In genomic region chr4:98682719-98683118, GRCh38 we compare ENCODE assay signal across 2 cellular contexts.
TF ChIP-seq lines count a peak whose summit lies in the region.

No MANE protein-coding gene starts in this region.

TF ChIP-seq in liver, 16 proteins besides CTCF, POLR2A, EP300 and RAD21:
- TF ChIP-seq, protein P1, sequence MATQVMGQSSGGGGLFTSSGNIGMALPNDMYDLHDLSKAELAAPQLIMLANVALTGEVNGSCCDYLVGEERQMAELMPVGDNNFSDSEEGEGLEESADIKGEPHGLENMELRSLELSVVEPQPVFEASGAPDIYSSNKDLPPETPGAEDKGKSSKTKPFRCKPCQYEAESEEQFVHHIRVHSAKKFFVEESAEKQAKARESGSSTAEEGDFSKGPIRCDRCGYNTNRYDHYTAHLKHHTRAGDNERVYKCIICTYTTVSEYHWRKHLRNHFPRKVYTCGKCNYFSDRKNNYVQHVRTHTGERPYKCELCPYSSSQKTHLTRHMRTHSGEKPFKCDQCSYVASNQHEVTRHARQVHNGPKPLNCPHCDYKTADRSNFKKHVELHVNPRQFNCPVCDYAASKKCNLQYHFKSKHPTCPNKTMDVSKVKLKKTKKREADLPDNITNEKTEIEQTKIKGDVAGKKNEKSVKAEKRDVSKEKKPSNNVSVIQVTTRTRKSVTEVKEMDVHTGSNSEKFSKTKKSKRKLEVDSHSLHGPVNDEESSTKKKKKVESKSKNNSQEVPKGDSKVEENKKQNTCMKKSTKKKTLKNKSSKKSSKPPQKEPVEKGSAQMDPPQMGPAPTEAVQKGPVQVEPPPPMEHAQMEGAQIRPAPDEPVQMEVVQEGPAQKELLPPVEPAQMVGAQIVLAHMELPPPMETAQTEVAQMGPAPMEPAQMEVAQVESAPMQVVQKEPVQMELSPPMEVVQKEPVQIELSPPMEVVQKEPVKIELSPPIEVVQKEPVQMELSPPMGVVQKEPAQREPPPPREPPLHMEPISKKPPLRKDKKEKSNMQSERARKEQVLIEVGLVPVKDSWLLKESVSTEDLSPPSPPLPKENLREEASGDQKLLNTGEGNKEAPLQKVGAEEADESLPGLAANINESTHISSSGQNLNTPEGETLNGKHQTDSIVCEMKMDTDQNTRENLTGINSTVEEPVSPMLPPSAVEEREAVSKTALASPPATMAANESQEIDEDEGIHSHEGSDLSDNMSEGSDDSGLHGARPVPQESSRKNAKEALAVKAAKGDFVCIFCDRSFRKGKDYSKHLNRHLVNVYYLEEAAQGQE (IDR thresholded peaks at IDR 0.05), result no peak
- peak in 1 of 2 donors; percentile 65 for TF ChIP-seq HNF4A (conservative IDR thresholded peaks at IDR 0.05)
- TF ChIP-seq EGR1 (IDR thresholded peaks at IDR 0.05; ENCODE audit: low read depth in 2 of 2), result no peak
- TF ChIP-seq RXRA (IDR thresholded peaks at IDR 0.05), result peak in 1 of 2 donors; percentile 85
- TF ChIP-seq JUND (IDR thresholded peaks at IDR 0.05), result peak in 1 of 2 donors; percentile 11
- no peak for TF ChIP-seq NR2F2 (IDR thresholded peaks at IDR 0.05)
- TF ChIP-seq MAX (IDR thresholded peaks at IDR 0.05), result no peak
- no peak for TF ChIP-seq ATF3 (IDR thresholded peaks at IDR 0.05)
- peak; percentile 29 for TF ChIP-seq YY1 (IDR thresholded peaks at IDR 0.05)

TF ChIP-seq in HepG2, 621 proteins besides CTCF, POLR2A, EP300 and RAD21:
- TF ChIP-seq TERF1 (CRISPR knock-in tag; IDR thresholded peaks at IDR 0.05), result no peak
- TF ChIP-seq, protein P2, sequence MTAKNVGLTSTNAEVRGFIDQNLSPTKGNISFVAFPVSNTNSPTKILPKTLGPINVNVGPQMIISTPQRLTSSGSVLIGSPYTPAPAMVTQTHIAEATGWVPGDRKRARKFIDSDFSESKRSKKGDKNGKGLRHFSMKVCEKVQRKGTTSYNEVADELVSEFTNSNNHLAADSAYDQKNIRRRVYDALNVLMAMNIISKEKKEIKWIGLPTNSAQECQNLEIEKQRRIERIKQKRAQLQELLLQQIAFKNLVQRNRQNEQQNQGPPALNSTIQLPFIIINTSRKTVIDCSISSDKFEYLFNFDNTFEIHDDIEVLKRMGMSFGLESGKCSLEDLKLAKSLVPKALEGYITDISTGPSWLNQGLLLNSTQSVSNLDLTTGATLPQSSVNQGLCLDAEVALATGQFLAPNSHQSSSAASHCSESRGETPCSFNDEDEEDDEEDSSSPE (CRISPR knock-in tag; IDR thresholded peaks at IDR 0.05), result no peak
- no peak for TF ChIP-seq ZNF672 (CRISPR knock-in tag; IDR thresholded peaks at IDR 0.05)
- TF ChIP-seq JDP2 (CRISPR knock-in tag; IDR thresholded peaks at IDR 0.05; ENCODE audit: borderline replicate concordance), result no peak
- no peak for TF ChIP-seq ATF3 (CRISPR knock-in tag; IDR thresholded peaks at IDR 0.05)
- no peak for TF ChIP-seq ZNF644 (CRISPR knock-in tag; IDR thresholded peaks at IDR 0.05; ENCODE audit: low read depth)
- TF ChIP-seq ZNF660 (CRISPR knock-in tag; IDR thresholded peaks at IDR 0.05; ENCODE audit: borderline replicate concordance, low read depth), result no peak
- TF ChIP-seq NBN (conservative IDR thresholded peaks at IDR 0.05), result no peak
- no peak for TF ChIP-seq MTF2 (CRISPR knock-in tag; IDR thresholded peaks at IDR 0.05; ENCODE audit: borderline replicate concordance)
- TF ChIP-seq GTF3A (CRISPR knock-in tag; conservative IDR thresholded peaks at IDR 0.05), result no peak
- no peak for TF ChIP-seq HNRNPUL1 (IDR thresholded peaks at IDR 0.05; ENCODE audit: low read depth, low read length)
- TF ChIP-seq, protein P3, sequence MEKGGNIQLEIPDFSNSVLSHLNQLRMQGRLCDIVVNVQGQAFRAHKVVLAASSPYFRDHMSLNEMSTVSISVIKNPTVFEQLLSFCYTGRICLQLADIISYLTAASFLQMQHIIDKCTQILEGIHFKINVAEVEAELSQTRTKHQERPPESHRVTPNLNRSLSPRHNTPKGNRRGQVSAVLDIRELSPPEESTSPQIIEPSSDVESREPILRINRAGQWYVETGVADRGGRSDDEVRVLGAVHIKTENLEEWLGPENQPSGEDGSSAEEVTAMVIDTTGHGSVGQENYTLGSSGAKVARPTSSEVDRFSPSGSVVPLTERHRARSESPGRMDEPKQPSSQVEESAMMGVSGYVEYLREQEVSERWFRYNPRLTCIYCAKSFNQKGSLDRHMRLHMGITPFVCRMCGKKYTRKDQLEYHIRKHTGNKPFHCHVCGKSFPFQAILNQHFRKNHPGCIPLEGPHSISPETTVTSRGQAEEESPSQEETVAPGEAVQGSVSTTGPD (CRISPR knock-in tag; IDR thresholded peaks at IDR 0.05), result no peak
- TF ChIP-seq NAIF1 (CRISPR knock-in tag; IDR thresholded peaks at IDR 0.05; ENCODE audit: borderline replicate concordance), result no peak
